ENCODE assay signal across 17 cellular contexts in the genomic region with DNA sequence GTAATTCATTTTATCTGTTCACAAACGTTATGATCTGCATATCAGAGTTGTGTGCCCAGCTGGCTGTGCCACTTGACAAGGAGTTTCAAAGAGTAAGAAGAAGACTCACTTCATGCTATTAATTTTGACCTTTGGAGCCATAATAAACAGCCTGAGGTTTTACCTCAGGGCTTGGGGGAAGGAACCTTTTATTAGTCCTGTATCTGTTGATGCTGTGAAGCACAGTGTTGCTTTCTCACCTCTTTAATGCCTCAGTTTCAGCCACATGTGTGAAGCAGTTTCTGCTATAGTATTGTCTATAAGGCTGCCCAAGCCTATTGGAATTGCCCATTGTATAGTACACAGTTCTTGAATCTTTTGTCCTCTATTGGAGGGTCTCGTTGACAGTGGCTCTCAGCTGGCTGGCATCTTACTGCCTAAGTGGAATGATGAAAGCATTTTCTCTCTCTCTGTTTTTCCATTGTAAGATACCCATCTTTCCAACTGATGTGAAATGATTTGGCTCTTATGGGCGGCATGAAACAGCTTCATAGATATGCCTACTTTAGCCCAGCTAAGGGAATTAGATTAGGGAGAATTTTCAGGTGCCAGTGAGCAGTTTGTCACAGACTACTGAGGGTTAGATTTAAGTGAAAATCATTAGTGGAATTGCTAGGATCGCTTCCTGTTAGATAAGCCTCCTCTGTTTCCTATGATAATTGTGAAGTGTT. TPM values are rescaled to one million over a fixed set of nuclear protein-coding genes. Genes with fewer than 3 reads are reported as not detected.
DNase-seq lines count a peak whose midpoint lies in the region; ATAC-seq, FAIRE-seq and TF ChIP-seq lines count a peak whose summit lies in the region.
"Had no signal": no experiment of that assay in that cellular context is flagged by ENCODE, and none has a peak within 500 bp of the region (broad histone marks: within the 10 kb centered on the region; RNA-seq: fewer than 3 reads in every experiment).

No MANE protein-coding gene starts in this region.

- H3K4me1 ChIP-seq in endothelial cell of umbilical vein (ENCODE audit: control insufficient read depth, extremely low read depth, insufficient read depth, low read length) (no peaks in the 10 kb centered on the region), vagina (no peaks in the 10 kb centered on the region)
- no peaks in the 10 kb centered on the region for H3K4me1 ChIP-seq in CD8-positive, alpha-beta memory T cell (ENCODE audit: insufficient read depth, low read length)
- H3K4me1 ChIP-seq: pancreas, upper lobe of right lung had no signal

- no peak overlapping the region for H3K27ac ChIP-seq in endothelial cell of umbilical vein (ENCODE audit: insufficient read depth, low read depth, low read length)
- no peak overlapping the region for H3K27ac ChIP-seq in vagina
- no peak overlapping the region for H3K27ac ChIP-seq in CD8-positive, alpha-beta memory T cell (ENCODE audit: low read depth, low read length)
- H3K27ac ChIP-seq: pancreas, RWPE1, upper lobe of right lung had no signal

- H3K36me3 Mint-ChIP-seq in CD8-positive, alpha-beta memory T cell = peaks cover 12 to 74% (median 34%) of the 10 kb centered on the region in 3 donors

- intact Hi-C loops in endothelial cell of umbilical vein (cut with micrococcal nuclease) (no loop called here), vagina (cut with DNase I) (no loop called here)

- H3K27me3 ChIP-seq in endothelial cell of umbilical vein (ENCODE audit: control insufficient read depth in 2 of 2, insufficient read depth in 2 of 2, low read length in 2 of 2) (no peaks in the 10 kb centered on the region), vagina (no peaks in the 10 kb centered on the region)
- H3K27me3 ChIP-seq in CD8-positive, alpha-beta memory T cell (ENCODE audit: insufficient read depth, low read length, poor library complexity, severe bottlenecking) = no peaks in the 10 kb centered on the region
- H3K27me3 ChIP-seq: pancreas, upper lobe of right lung had no signal

- H3K27me3 Mint-ChIP-seq in CD8-positive, alpha-beta memory T cell = no peaks in the 10 kb centered on the region
- H3K27me3 Mint-ChIP-seq: activated naive CD4-positive, alpha-beta T cell treated with anti-CD3 and anti-CD28 coated beads, Interleukin-2, amount 10 ng/mL, durations not matched to agents 7 days and 5 days; memory B cell had no signal

- peaks cover 31% of the 10 kb centered on the region for H3K79me2 ChIP-seq in endothelial cell of umbilical vein (ENCODE audit: control insufficient read depth, insufficient read depth, low read length)

- no peaks in the 10 kb centered on the region for H3K9me3 Mint-ChIP-seq in CD8-positive, alpha-beta memory T cell
- H3K9me3 Mint-ChIP-seq: activated naive CD4-positive, alpha-beta T cell treated with anti-CD3 and anti-CD28 coated beads, Interleukin-2, amount 10 ng/mL, durations not matched to agents 7 days and 5 days had no signal

- DNase-seq in NCI-H2107 treated with DMSO at 0.1 percent for 48 hours (lab: John Stamatoyannopoulos, UW; ENCODE audit: unreplicated experiment) (peak; percentile 41), NCI-H2107 (lab: John Stamatoyannopoulos, UW) (no peak), endothelial cell of umbilical vein (ENCODE audit: low read depth, low spot score) (peak; percentile 23), SKM-1 treated with dmso at 0.1 percent for 144 hours (lab: John Stamatoyannopoulos, UW; ENCODE audit: unreplicated experiment) (no peak), vagina (ENCODE audit: extremely low spot score in 2 of 2) (no peak)
- no peak for DNase-seq in CD8-positive, alpha-beta memory T cell
- DNase-seq: activated naive CD4-positive, alpha-beta T cell treated with anti-CD3 and anti-CD28 coated beads, Interleukin-2, amount 10 ng/mL, durations not matched to agents 7 days and 5 days; cerebellar nuclear complex; NCI-H2081; pancreas; T1000; upper lobe of right lung had no signal

- dilution Hi-C loops in endothelial cell of umbilical vein (cut with MboI; ENCODE audit: extremely low pct_ligation_motif_present, low sequenced_read_pairs) = no loop called here

- TF ChIP-seq CTCF in endothelial cell of umbilical vein (IDR thresholded peaks at IDR 0.05; ENCODE audit: extremely low read depth in 1 of 2, insufficient read depth in 1 of 2, low read depth in 1 of 2, low read length in 2 of 2) (no peak), vagina (IDR thresholded peaks at IDR 0.05) (no peak)

- H3K9me1 ChIP-seq in endothelial cell of umbilical vein (replicated peaks; ENCODE audit: control insufficient read depth, extremely low read depth, insufficient read depth, low read length) = no peaks in the 10 kb centered on the region

- TF ChIP-seq POLR2A in endothelial cell of umbilical vein (IDR thresholded peaks at IDR 0.05; ENCODE audit: low read depth, low read length) = no peak
- TF ChIP-seq POLR2A in vagina (IDR thresholded peaks at IDR 0.05) = no peak

- H3K4me2 ChIP-seq in endothelial cell of umbilical vein (ENCODE audit: insufficient read depth, low read length) = no peak overlapping the region

- POLR2A ChIA-PET in endothelial cell of umbilical vein (lab: Charles Lee) = no interaction called here
- POLR2A ChIA-PET in CD8-positive, alpha-beta memory T cell (lab: Charles Lee) = no interaction called here

- H3K9me3 ChIP-seq in endothelial cell of umbilical vein (replicated peaks; ENCODE audit: control insufficient read depth, insufficient read depth, low read length) (no peaks in the 10 kb centered on the region), vagina (no peaks in the 10 kb centered on the region)
- H3K9me3 ChIP-seq in CD8-positive, alpha-beta memory T cell (ENCODE audit: low read length) = no peaks in the 10 kb centered on the region
- H3K9me3 ChIP-seq: pancreas, upper lobe of right lung had no signal

- no peak for FAIRE-seq in endothelial cell of umbilical vein (lab: Jason Lieb, UNC)
- FAIRE-seq: pancreas had no signal

- no peak overlapping the region for H3K4me3 ChIP-seq in endothelial cell of umbilical vein (replicated peaks in 1 of 3; ENCODE audit: insufficient read depth in 1 of 3, low read depth in 1 of 3, low read length in 3 of 3)
- no peak overlapping the region for H3K4me3 ChIP-seq in vagina
- H3K4me3 ChIP-seq in CD8-positive, alpha-beta memory T cell (ENCODE audit: low read length) = no peak overlapping the region
- H3K4me3 ChIP-seq: pancreas, upper lobe of right lung had no signal

- H3K36me3 ChIP-seq in endothelial cell of umbilical vein (ENCODE audit: control insufficient read depth in 2 of 2, extremely low read depth in 1 of 2, insufficient read depth in 2 of 2, low read length in 2 of 2) (peaks cover 0 to 8% of the 10 kb centered on the region in 2 experiments), vagina (peaks cover 3 to 15% of the 10 kb centered on the region in 2 donors)
- peaks cover 9% of the 10 kb centered on the region for H3K36me3 ChIP-seq in CD8-positive, alpha-beta memory T cell (ENCODE audit: insufficient read depth, low read length)

- H3K27ac Mint-ChIP-seq in CD8-positive, alpha-beta memory T cell = peak overlapping the region in 2 of 8 donors; percentile 30 to 52
- H3K27ac Mint-ChIP-seq: activated naive CD4-positive, alpha-beta T cell treated with anti-CD3 and anti-CD28 coated beads, Interleukin-2, amount 10 ng/mL, durations not matched to agents 7 days and 5 days; memory B cell had no signal

- peaks cover 7% of the 10 kb centered on the region for H4K20me1 ChIP-seq in endothelial cell of umbilical vein (replicated peaks; ENCODE audit: control insufficient read depth, extremely low read depth, insufficient read depth, low read length)

- H2AFZ ChIP-seq in endothelial cell of umbilical vein (ENCODE audit: low read depth, low read length) = no peak overlapping the region

- ATAC-seq in GM19452 (IDR thresholded peaks at IDR 0.05; ENCODE audit: unreplicated experiment) = peak; percentile 73
- peak; percentile 76 for ATAC-seq in HG03432 (IDR thresholded peaks at IDR 0.05; ENCODE audit: unreplicated experiment)
- ATAC-seq: esophagus mucosa, pancreas, upper lobe of right lung had no signal

- H3K9ac ChIP-seq in endothelial cell of umbilical vein (replicated peaks; ENCODE audit: extremely low read depth, insufficient read depth, low read length) = no peak overlapping the region

- BruUV-seq in endothelial cell of umbilical vein (replicated peaks; lab: Mats Ljungman, UMichigan) = no TSS peak

- no peak overlapping the region for H3K4me3 Mint-ChIP-seq in CD8-positive, alpha-beta memory T cell
- H3K4me3 Mint-ChIP-seq: activated naive CD4-positive, alpha-beta T cell treated with anti-CD3 and anti-CD28 coated beads, Interleukin-2, amount 10 ng/mL, durations not matched to agents 7 days and 5 days; memory B cell had no signal

- H3K4me1 Mint-ChIP-seq in CD8-positive, alpha-beta memory T cell = peaks cover 19 to 39% (median 25%) of the 10 kb centered on the region in 3 donors
- H3K4me1 Mint-ChIP-seq: activated naive CD4-positive, alpha-beta T cell treated with anti-CD3 and anti-CD28 coated beads, Interleukin-2, amount 10 ng/mL, durations not matched to agents 7 days and 5 days had no signal

- CTCF ChIA-PET in endothelial cell of umbilical vein (lab: Charles Lee) = interaction anchor here (1.0 to 1.6 kb wide), 5 partner anchors 9 to 166 kb away, joined by 3 to 5 read pairs (median 3); no protein-coding TSS in a partner anchor
- CTCF ChIA-PET in CD8-positive, alpha-beta memory T cell (lab: Charles Lee) = no interaction called here

TF ChIP-seq in endothelial cell of umbilical vein, 7 proteins besides CTCF, POLR2A, EP300 and RAD21 (continues in another document):
- TF ChIP-seq, protein P1, sequence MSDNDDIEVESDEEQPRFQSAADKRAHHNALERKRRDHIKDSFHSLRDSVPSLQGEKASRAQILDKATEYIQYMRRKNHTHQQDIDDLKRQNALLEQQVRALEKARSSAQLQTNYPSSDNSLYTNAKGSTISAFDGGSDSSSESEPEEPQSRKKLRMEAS (IDR thresholded peaks at IDR 0.05; ENCODE audit: insufficient read depth, insufficient read length) = no peak
- no peak for TF ChIP-seq GATA2 (IDR thresholded peaks at IDR 0.05; ENCODE audit: insufficient read depth, insufficient read length, low read depth, low read length)
- TF ChIP-seq MYC (IDR thresholded peaks at IDR 0.05; ENCODE audit: low read depth, low read length) = no peak
- TF ChIP-seq JUN (IDR thresholded peaks at IDR 0.05; ENCODE audit: borderline replicate concordance, insufficient read depth, insufficient read length, low read depth) = no peak
- no peak for TF ChIP-seq EZH2 (IDR thresholded peaks at IDR 0.05; ENCODE audit: borderline replicate concordance, low read depth, low read length, severe bottlenecking)

RNA-seq across cellular contexts. Expression of a gene that starts 34.8 kb away (rescaled TPM):
- total RNA-seq in endothelial cell of umbilical vein = 40.0 and 47.4 TPM in 2 replicates
- polyA plus RNA-seq in endothelial cell of umbilical vein = 18.1 and 23.3 TPM in 2 replicates
- polyA plus RNA-seq in endothelial cell of umbilical vein (2011; cell fraction: cytosol; rRNA removed) = 14.3 and 14.9 TPM in 2 replicates
- polyA plus RNA-seq in endothelial cell of umbilical vein (2011; cell fraction: nucleus; rRNA removed) = 51.8 and 70.6 TPM in 2 replicates
- 19.0 and 22.3 TPM in 2 replicates for polyA plus RNA-seq in endothelial cell of umbilical vein (2012)
- polyA minus RNA-seq in endothelial cell of umbilical vein = 76.1 and 85.2 TPM in 2 replicates
- 9.9 TPM for polyA minus RNA-seq in endothelial cell of umbilical vein (2011; cell fraction: cytosol; rRNA and poly(A)+ RNA removed)
- polyA minus RNA-seq in endothelial cell of umbilical vein (2011; cell fraction: nucleus; rRNA and poly(A)+ RNA removed) = 90.7 and 119 TPM in 2 replicates
- total RNA-seq in vagina = 34.6 TPM
- 10 to 100 TPM; 36.0 to 41.9 TPM for total RNA-seq in CD8-positive, alpha-beta memory T cell
- 8.3 TPM for polyA plus RNA-seq in CD8-positive, alpha-beta memory T cell

Comparison
In these comparisons a context has a peak if more than half of its experiments do, and no peak if none do; other contexts are left out.
1. DNase-seq: peak in NCI-H2107 treated with DMSO at 0.1 percent for 48 hours (single experiment) and endothelial cell of umbilical vein (single experiment); none in NCI-H2107 (single experiment), SKM-1 treated with dmso at 0.1 percent for 144 hours (single experiment), vagina (0 of 2) and CD8-positive, alpha-beta memory T cell (0 of 5).